6 cellular contexts compared by ENCODE assay signal in the genomic region with DNA sequence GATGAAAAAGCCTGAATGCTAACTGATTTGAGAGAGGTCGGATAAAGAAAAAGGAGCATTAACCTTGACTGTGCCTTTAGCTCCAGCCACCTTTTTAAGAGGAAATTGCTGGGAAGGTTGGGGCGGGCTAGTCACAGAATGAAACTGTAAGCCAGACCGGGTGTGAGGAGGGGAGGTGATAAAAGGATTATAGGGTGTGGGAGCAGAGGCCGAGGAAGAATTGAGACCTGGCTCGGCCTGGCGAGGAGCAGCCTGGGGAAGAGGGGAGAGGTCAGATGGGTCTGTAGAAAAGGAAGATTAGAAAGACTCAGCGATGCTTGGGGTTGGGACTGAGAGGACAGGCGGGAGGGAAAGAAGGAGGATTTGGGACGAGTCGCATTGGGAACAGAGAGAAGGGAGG. TPM values are rescaled to one million over a fixed set of nuclear protein-coding genes. Genes with fewer than 3 reads are reported as not detected.
A peak's percentile ranks its signal among the peaks of the same experiment; 100 is the strongest.
DNase-seq lines count a peak whose midpoint lies in the region; ATAC-seq and TF ChIP-seq lines count a peak whose summit lies in the region.
"Not testable (repeated sequence)": the region's sequence is repeated elsewhere in the genome, so short reads cannot be mapped to it uniquely, and the experiment has no call there.

No MANE protein-coding gene starts in this region.

- H2BK15ac ChIP-seq in mesendoderm (replicated peaks; ENCODE audit: low read depth) = not testable (repeated sequence)

- H3K18ac ChIP-seq in mesendoderm (ENCODE audit: low read length) = peak overlapping the region; percentile 62

- CTCF ChIA-PET in WTC11 (lab: Charles Lee) = not testable (repeated sequence)

- WGBS in mesendoderm (ENCODE audit: extremely low coverage, insufficient coverage, low lambda C conversion rate) = no CpG with 5 or more reads among the region's 10 CpGs

- POLR2A ChIA-PET in WTC11 (lab: Charles Lee) = not testable (repeated sequence)

- peak overlapping the region; percentile 78 for H3K9ac ChIP-seq in HUES6 (ENCODE audit: low read length)
- peak overlapping the region; percentile 10 for H3K9ac ChIP-seq in mesendoderm (ENCODE audit: low read length)

- H3K4me3 ChIP-seq in HUES6 (ENCODE audit: low read depth, low read length); mesendoderm (ENCODE audit: low read length); upper lobe of right lung: not testable (repeated sequence)

- ATAC-seq in WTC11, upper lobe of right lung: not testable (repeated sequence)

- H3K4me2 ChIP-seq in mesendoderm (ENCODE audit: low read length) = not testable (repeated sequence)

- H3K23ac ChIP-seq in mesendoderm (ENCODE audit: low read length) = not testable (repeated sequence)

- H3K9me3 Mint-ChIP-seq in WTC11 = not testable (repeated sequence)

- peak overlapping the region; percentile 87 for H3K4ac ChIP-seq in mesendoderm (ENCODE audit: low read depth, low read length)

- H3K36me3 ChIP-seq in HUES6 (ENCODE audit: control insufficient read depth, insufficient read depth, low read length); mesendoderm (ENCODE audit: control insufficient read depth, insufficient read depth, low read length); upper lobe of right lung: not testable (repeated sequence)

- H3K36me3 Mint-ChIP-seq in WTC11 = not testable (repeated sequence)

- TF ChIP-seq CTCF in WTC11 (IDR thresholded peaks at IDR 0.05); upper lobe of right lung (IDR thresholded peaks at IDR 0.05): not testable (repeated sequence)

- not testable (repeated sequence) for H3K27ac ChIP-seq in HUES6 (ENCODE audit: low read depth, low read length); upper lobe of right lung
- peak overlapping the region; percentile 75 for H3K27ac ChIP-seq in mesendoderm (ENCODE audit: low read depth, low read length)

- intact Hi-C loops in upper lobe of right lung (cut with DNase I) = not testable (repeated sequence)

- H2BK120ac ChIP-seq in mesendoderm (ENCODE audit: low read depth, low read length) = peak overlapping the region; percentile 90

- peak overlapping the region; percentile 36 for H2BK5ac ChIP-seq in mesendoderm (ENCODE audit: low read length)

- H3K4me1 ChIP-seq in HUES6 (ENCODE audit: control insufficient read depth, insufficient read depth, low read length) (peaks cover 39% of the 10 kb centered on the region; the same call in 1 of the 2 replicates), mesendoderm (ENCODE audit: control insufficient read depth, low read depth, low read length) (peaks cover 18% of the 10 kb centered on the region)
- H3K4me1 ChIP-seq in upper lobe of right lung = not testable (repeated sequence)

- H3K4me3 Mint-ChIP-seq in WTC11 = not testable (repeated sequence)

- peaks cover 82% of the 10 kb centered on the region for H3K4me1 Mint-ChIP-seq in WTC11

- not testable (repeated sequence) for H3K27me3 ChIP-seq in HUES6 (ENCODE audit: control insufficient read depth, insufficient read depth, low read length); mesendoderm (ENCODE audit: insufficient read depth, low read length, poor library complexity); upper lobe of right lung

- H3K9me3 ChIP-seq in HUES6 (ENCODE audit: control insufficient read depth, insufficient read depth, low read depth, low read length); upper lobe of right lung: not testable (repeated sequence)

- not testable (repeated sequence) for H3K79me1 ChIP-seq in mesendoderm (ENCODE audit: low read length)

- not testable (repeated sequence) for H3K79me2 ChIP-seq in mesendoderm (ENCODE audit: control insufficient read depth, insufficient read depth, low read length)

- peak; percentile 41 for DNase-seq in ELF-1 (ENCODE audit: low read depth, low spot score)
- DNase-seq in NCI-H82 (lab: John Stamatoyannopoulos, UW) = peak; percentile 59
- DNase-seq in WTC11 (ENCODE audit: low spot score) = not testable (repeated sequence)
- peak; percentile 84 for DNase-seq in mesendoderm
- peak; percentile 28 for DNase-seq in upper lobe of right lung

- H4K8ac ChIP-seq in mesendoderm (ENCODE audit: low read depth, low read length) = not testable (repeated sequence)

- not testable (repeated sequence) for H4K5ac ChIP-seq in mesendoderm (ENCODE audit: low read length)

- H2AK5ac ChIP-seq in mesendoderm (ENCODE audit: low read length) = not testable (repeated sequence)

- H3K27ac Mint-ChIP-seq in WTC11 = peak overlapping the region; percentile 18

- H3K56ac ChIP-seq in mesendoderm (ENCODE audit: low read length) = peak overlapping the region; percentile 63

- H3K27me3 Mint-ChIP-seq in WTC11 (ENCODE audit: low read depth) = not testable (repeated sequence)

RNA-seq across cellular contexts. Expression of gene TBC1D2, which starts 14.2 kb away (rescaled TPM):
- total RNA-seq in WTC11 (2021) (10.6 to 11.4 TPM (median 11.1 TPM) in 3 replicates), upper lobe of right lung (71.8 TPM)
- 16.0 TPM for polyA plus RNA-seq in mesendoderm (2013, experiment 1 of 2)
- 16.2 TPM for polyA plus RNA-seq in mesendoderm (2013, experiment 2 of 2)
